8 cellular contexts compared by ENCODE assay signal in the genomic region with DNA sequence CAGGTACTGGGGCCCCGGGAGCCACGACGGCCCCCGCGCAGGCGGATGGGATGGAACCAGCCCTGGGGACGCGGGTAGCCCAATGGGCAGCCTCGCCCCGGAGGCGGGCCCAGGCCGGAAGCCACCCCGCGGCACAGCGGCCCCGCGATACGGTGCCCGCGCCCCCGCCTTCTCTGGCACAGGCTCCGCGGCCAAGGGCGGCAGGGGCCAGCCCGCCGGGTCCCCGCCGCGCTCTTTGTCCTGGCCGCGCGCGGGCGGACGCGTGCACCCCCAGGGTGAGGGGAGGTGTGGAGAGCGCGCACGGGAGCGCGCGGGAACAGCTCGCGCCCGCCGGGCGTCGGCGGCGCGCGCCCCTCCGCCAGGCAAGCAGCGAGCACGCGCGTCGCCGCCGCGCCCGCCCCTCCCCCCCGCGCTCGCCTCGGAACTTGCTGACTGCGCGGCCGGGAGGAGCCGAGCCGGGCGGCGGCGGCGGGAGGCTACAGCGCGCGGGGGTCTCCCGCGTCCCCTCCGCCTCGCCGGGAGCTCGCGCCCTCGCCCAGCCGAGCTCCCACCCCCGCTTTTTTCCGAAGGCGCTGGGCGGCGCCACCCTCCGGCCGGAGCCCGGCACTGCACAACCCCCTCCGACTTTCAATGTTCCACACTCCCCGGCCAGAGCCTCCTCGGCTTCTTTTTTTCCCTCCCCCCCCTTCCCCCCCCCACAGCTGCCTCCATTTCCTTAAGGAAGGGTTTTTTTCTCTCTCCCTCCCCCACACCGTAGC. TPM values are rescaled to one million over a fixed set of nuclear protein-coding genes. Genes with fewer than 3 reads are reported as not detected.
DNase-seq lines count a peak whose midpoint lies in the region; ATAC-seq and TF ChIP-seq lines count a peak whose summit lies in the region.

A gene (plus strand): TSS at position 421 of the 758 bp plus-strand sequence. CDS start 1,438 bp downstream, outside the sequence.

- H3K4me1 ChIP-seq in HUES64 (ENCODE audit: insufficient read depth, low read length) (peaks cover 48% of the 10 kb centered on the region), RWPE2 (ENCODE audit: insufficient read depth, poor library complexity, severe bottlenecking) (peaks cover 28% of the 10 kb centered on the region), stomach (peaks cover 20 to 51% (median 39%) of the 10 kb centered on the region in 4 donors)

- no peaks in the 10 kb centered on the region for H3K9me2 ChIP-seq in neural cell (ENCODE audit: insufficient read depth, low read length)

- ATAC-seq in GM21390 (IDR thresholded peaks at IDR 0.05; ENCODE audit: unreplicated experiment) (peak; percentile 74), RWPE2 (ENCODE audit: low read depth) (peak; percentile 57)

- no peak for TF ChIP-seq POLR2A in stomach (IDR thresholded peaks at IDR 0.05)

- no peaks in the 10 kb centered on the region for H4K20me1 ChIP-seq in neural cell (ENCODE audit: insufficient read depth)

- H3K36me3 ChIP-seq in HUES64 (ENCODE audit: insufficient read depth, low read length) = peaks cover 26% of the 10 kb centered on the region
- peaks cover 30% of the 10 kb centered on the region for H3K36me3 ChIP-seq in RWPE2 (ENCODE audit: low read depth)
- no peaks in the 10 kb centered on the region for H3K36me3 ChIP-seq in neural cell (ENCODE audit: insufficient read depth, low read length)
- peaks cover 0 to 4% (median 0%) of the 10 kb centered on the region in 4 donors for H3K36me3 ChIP-seq in stomach

- H3K9me3 ChIP-seq in HUES64 (ENCODE audit: insufficient read depth, low read depth, low read length) (no peaks in the 10 kb centered on the region), RWPE2 (ENCODE audit: severe bottlenecking) (no peaks in the 10 kb centered on the region), neural cell (ENCODE audit: low read length) (no peaks in the 10 kb centered on the region), stomach (no peaks in the 10 kb centered on the region)

- peak within 1 kb of the TSS; percentile 69 for H3K27ac ChIP-seq in HUES64 (ENCODE audit: low read depth, low read length)
- peak within 1 kb of the TSS; percentile 76 for H3K27ac ChIP-seq in RWPE2 (ENCODE audit: poor library complexity, severe bottlenecking)
- H3K27ac ChIP-seq in neural cell (ENCODE audit: low read length) = no peak within 1 kb of the TSS
- H3K27ac ChIP-seq in stomach = peak within 1 kb of the TSS; percentile 83 to 98 (median 94)

- peak within 1 kb of the TSS; percentile 87 for H3K4me2 ChIP-seq in neural cell (ENCODE audit: low read length)

- TF ChIP-seq RAD21 in neural cell (conservative IDR thresholded peaks at IDR 0.05) = peak; percentile 72

- intact Hi-C loops in stomach (cut with DNase I; ENCODE audit: low total_unique reads) = no loop called here

- H3K9ac ChIP-seq in HUES64 (ENCODE audit: low read depth, low read length) = peak within 1 kb of the TSS; percentile 95
- H3K9ac ChIP-seq in neural cell (ENCODE audit: low read length) = peak within 1 kb of the TSS; percentile 72

- H3K27me3 ChIP-seq in HUES64 (ENCODE audit: insufficient read depth, low read length) (no peaks in the 10 kb centered on the region), RWPE2 (ENCODE audit: insufficient read depth, poor library complexity, severe bottlenecking) (no peaks in the 10 kb centered on the region), neural cell (ENCODE audit: insufficient read depth, low read depth, low read length) (no peaks in the 10 kb centered on the region), stomach (no peaks in the 10 kb centered on the region)

- TF ChIP-seq EP300 in neural cell (conservative IDR thresholded peaks at IDR 0.05; ENCODE audit: poor library complexity, severe bottlenecking) (peak; percentile 63), stomach (IDR thresholded peaks at IDR 0.05) (no peak)

- TF ChIP-seq CTCF in RWPE2 (IDR thresholded peaks at IDR 0.05; ENCODE audit: poor library complexity, severe bottlenecking) (peak; percentile 61), neural cell (IDR thresholded peaks at IDR 0.05; ENCODE audit: poor library complexity, severe bottlenecking) (peak; percentile 86), stomach (IDR thresholded peaks at IDR 0.05) (peak in 4 of 7 experiments; percentile 17 to 82 (median 72))

- no peaks in the 10 kb centered on the region for H3F3A ChIP-seq in neural cell (ENCODE audit: insufficient read depth, low read length, poor library complexity, severe bottlenecking)

- DNase-seq in DMS153 (lab: John Stamatoyannopoulos, UW) (peak; percentile 49), RWPE2 (ENCODE audit: low spot score) (peak; percentile 48), fibroblast of the conjunctiva (ENCODE audit: low read depth) (peak; percentile 50), stomach (peak; percentile 87)
- DNase-seq in activated effector memory CD4-positive, alpha-beta T cell treated with anti-CD3 and anti-CD28 coated beads, Interleukin-2, amount 50 U/mL, for 16 hours = peak; percentile 91

- peak within 1 kb of the TSS; percentile 90 for H3K4me3 ChIP-seq in HUES64 (ENCODE audit: low read length)
- peak within 1 kb of the TSS; percentile 96 for H3K4me3 ChIP-seq in RWPE2 (ENCODE audit: severe bottlenecking)
- peak within 1 kb of the TSS; percentile 84 for H3K4me3 ChIP-seq in neural cell (ENCODE audit: low read length)
- peak within 1 kb of the TSS; percentile 59 to 69 (median 66) for H3K4me3 ChIP-seq in stomach

- H2AFZ ChIP-seq in neural cell (ENCODE audit: low read depth, low read length) = peak within 1 kb of the TSS; percentile 30

- H3K79me2 ChIP-seq in neural cell (replicated peaks; ENCODE audit: insufficient read depth, low read length) = peaks cover 33% of the 10 kb centered on the region

- under 1% methylated on average over 98 of the region's 99 CpGs for WGBS in HUES64
- 0 to 1% (median 0%) methylated on average over 18 to 99 of the region's 99 CpGs for WGBS in stomach, 5 donors

TF ChIP-seq in neural cell, 6 proteins besides CTCF, POLR2A, EP300 and RAD21:
- TF ChIP-seq POLR2AphosphoS5 (IDR thresholded peaks at IDR 0.05) (peak; percentile 53), TAF1 (IDR thresholded peaks at IDR 0.05; ENCODE audit: low read depth) (peak; percentile 49), SMC3 (conservative IDR thresholded peaks at IDR 0.05; ENCODE audit: poor library complexity) (peak; percentile 75), MXI1 (conservative IDR thresholded peaks at IDR 0.05; ENCODE audit: poor library complexity, severe bottlenecking) (peak; percentile 33)
- TF ChIP-seq, protein P1, sequence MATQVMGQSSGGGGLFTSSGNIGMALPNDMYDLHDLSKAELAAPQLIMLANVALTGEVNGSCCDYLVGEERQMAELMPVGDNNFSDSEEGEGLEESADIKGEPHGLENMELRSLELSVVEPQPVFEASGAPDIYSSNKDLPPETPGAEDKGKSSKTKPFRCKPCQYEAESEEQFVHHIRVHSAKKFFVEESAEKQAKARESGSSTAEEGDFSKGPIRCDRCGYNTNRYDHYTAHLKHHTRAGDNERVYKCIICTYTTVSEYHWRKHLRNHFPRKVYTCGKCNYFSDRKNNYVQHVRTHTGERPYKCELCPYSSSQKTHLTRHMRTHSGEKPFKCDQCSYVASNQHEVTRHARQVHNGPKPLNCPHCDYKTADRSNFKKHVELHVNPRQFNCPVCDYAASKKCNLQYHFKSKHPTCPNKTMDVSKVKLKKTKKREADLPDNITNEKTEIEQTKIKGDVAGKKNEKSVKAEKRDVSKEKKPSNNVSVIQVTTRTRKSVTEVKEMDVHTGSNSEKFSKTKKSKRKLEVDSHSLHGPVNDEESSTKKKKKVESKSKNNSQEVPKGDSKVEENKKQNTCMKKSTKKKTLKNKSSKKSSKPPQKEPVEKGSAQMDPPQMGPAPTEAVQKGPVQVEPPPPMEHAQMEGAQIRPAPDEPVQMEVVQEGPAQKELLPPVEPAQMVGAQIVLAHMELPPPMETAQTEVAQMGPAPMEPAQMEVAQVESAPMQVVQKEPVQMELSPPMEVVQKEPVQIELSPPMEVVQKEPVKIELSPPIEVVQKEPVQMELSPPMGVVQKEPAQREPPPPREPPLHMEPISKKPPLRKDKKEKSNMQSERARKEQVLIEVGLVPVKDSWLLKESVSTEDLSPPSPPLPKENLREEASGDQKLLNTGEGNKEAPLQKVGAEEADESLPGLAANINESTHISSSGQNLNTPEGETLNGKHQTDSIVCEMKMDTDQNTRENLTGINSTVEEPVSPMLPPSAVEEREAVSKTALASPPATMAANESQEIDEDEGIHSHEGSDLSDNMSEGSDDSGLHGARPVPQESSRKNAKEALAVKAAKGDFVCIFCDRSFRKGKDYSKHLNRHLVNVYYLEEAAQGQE (IDR thresholded peaks at IDR 0.05; ENCODE audit: borderline replicate concordance) = no peak

RNA-seq across cellular contexts. Expression of the gene that starts here (rescaled TPM):
- polyA plus RNA-seq in HUES64 (2013, experiment 1 of 2) = 133 TPM
- polyA plus RNA-seq in HUES64 (2013, experiment 2 of 2) = 139 TPM
- polyA plus RNA-seq in neural cell (337 and 338 TPM in 2 replicates), stomach (100 to 1,000 TPM in 1 of 3 donors, 10 to 100 TPM in 2; 49.8 to 109 (median 73.6) TPM)
- 102 and 179 TPM in 2 replicates for polyA minus RNA-seq in neural cell
- 100 to 1,000 TPM in 2 of 5 donors, 10 to 100 TPM in 3; 11.9 to 560 (median 84.0) TPM for total RNA-seq in stomach
